ENCODE assay signal across 8 cellular contexts in genomic region chr10:97319671-97320479, GRCh38. TPM values are rescaled to one million over a fixed set of nuclear protein-coding genes. Genes with fewer than 3 reads are reported as not detected.
DNase-seq lines count a peak whose midpoint lies in the region; ATAC-seq and TF ChIP-seq lines count a peak whose summit lies in the region.

No MANE protein-coding gene starts in this region.

- H3K79me2 ChIP-seq in OCI-LY3 (ENCODE audit: low read length) (no peaks in the 10 kb centered on the region), neural cell (replicated peaks; ENCODE audit: insufficient read depth, low read length) (peaks cover 4% of the 10 kb centered on the region)

- DNase-seq in GM12865 (ENCODE audit: low read depth) (peak; percentile 59), fibroblast of the aortic adventitia (ENCODE audit: low read depth) (no peak), suprapubic skin (ENCODE audit: low spot score in 2 of 2) (peak in 1 of 2 donors; percentile 75), GM19240 (ENCODE audit: insufficient read length, low spot score) (no peak)

- no peaks in the 10 kb centered on the region for H3K27me3 ChIP-seq in OCI-LY3 (ENCODE audit: low read depth, low read length)
- H3K27me3 ChIP-seq in neural cell (ENCODE audit: insufficient read depth, low read depth, low read length): no peaks in the 10 kb centered on the region
- no peaks in the 10 kb centered on the region for H3K27me3 ChIP-seq in suprapubic skin

- H3K4me2 ChIP-seq in OCI-LY3 (ENCODE audit: low read length): no peak overlapping the region
- H3K4me2 ChIP-seq in neural cell (ENCODE audit: low read length): peak overlapping the region; percentile 65

- no peaks in the 10 kb centered on the region for H3K9me3 Mint-ChIP-seq in activated T-helper 17 cell treated with anti-CD3 and anti-CD28 coated beads, Interleukin-2, amount 50 U/mL, for 72 hours

- H4K20me1 ChIP-seq in OCI-LY3 (ENCODE audit: insufficient read depth, low read length): no peaks in the 10 kb centered on the region
- no peaks in the 10 kb centered on the region for H4K20me1 ChIP-seq in neural cell (ENCODE audit: insufficient read depth)

- H3F3A ChIP-seq in neural cell (ENCODE audit: insufficient read depth, low read length, poor library complexity, severe bottlenecking): peaks cover under 1% of the 10 kb centered on the region

- peak overlapping the region; percentile 84 for H3K27ac Mint-ChIP-seq in activated T-helper 17 cell treated with anti-CD3 and anti-CD28 coated beads, Interleukin-2, amount 50 U/mL, for 72 hours

- TF ChIP-seq RAD21 in neural cell (conservative IDR thresholded peaks at IDR 0.05): peak; percentile 12

- H3K9me3 ChIP-seq in OCI-LY3 (ENCODE audit: insufficient read depth, low read length) (no peaks in the 10 kb centered on the region), neural cell (ENCODE audit: low read length) (no peaks in the 10 kb centered on the region), suprapubic skin (no peaks in the 10 kb centered on the region)

- H3K36me3 Mint-ChIP-seq in activated T-helper 17 cell treated with anti-CD3 and anti-CD28 coated beads, Interleukin-2, amount 50 U/mL, for 72 hours (ENCODE audit: low read depth): no peaks in the 10 kb centered on the region

- H3K4me1 Mint-ChIP-seq in activated T-helper 17 cell treated with anti-CD3 and anti-CD28 coated beads, Interleukin-2, amount 50 U/mL, for 72 hours: peaks cover 12% of the 10 kb centered on the region

- WGBS in suprapubic skin: under 1% methylated on average over 40 of the region's 83 CpGs

- TF ChIP-seq EP300 in neural cell (conservative IDR thresholded peaks at IDR 0.05; ENCODE audit: poor library complexity, severe bottlenecking): no peak
- TF ChIP-seq EP300 in suprapubic skin (IDR thresholded peaks at IDR 0.05): no peak

- H3K4me3 ChIP-seq in GM12865 (ENCODE audit: low read depth, low read length): peak overlapping the region; percentile 61
- H3K4me3 ChIP-seq in OCI-LY3 (ENCODE audit: low read length): peak overlapping the region; percentile 87; the same call in 1 of the 2 replicates
- H3K4me3 ChIP-seq in fibroblast of the aortic adventitia (ENCODE audit: low read depth, low read length): peak overlapping the region; percentile 81
- H3K4me3 ChIP-seq in neural cell (ENCODE audit: low read length): peak overlapping the region; percentile 71
- peak overlapping the region; percentile 86 for H3K4me3 ChIP-seq in suprapubic skin

- peak overlapping the region; percentile 94 for H3K4me3 Mint-ChIP-seq in activated T-helper 17 cell treated with anti-CD3 and anti-CD28 coated beads, Interleukin-2, amount 50 U/mL, for 72 hours

- TF ChIP-seq CTCF in GM12865 (IDR thresholded peaks at IDR 0.05; ENCODE audit: insufficient read depth, low read depth, low read length, missing control alignments): peak; percentile 7
- no peak for TF ChIP-seq CTCF in OCI-LY3 (IDR thresholded peaks at IDR 0.05; ENCODE audit: low read depth, low read length)
- no peak for TF ChIP-seq CTCF in fibroblast of the aortic adventitia (IDR thresholded peaks at IDR 0.05; ENCODE audit: insufficient read depth, low read length)
- peak; percentile 50 for TF ChIP-seq CTCF in neural cell (IDR thresholded peaks at IDR 0.05; ENCODE audit: poor library complexity, severe bottlenecking)
- TF ChIP-seq CTCF in suprapubic skin (IDR thresholded peaks at IDR 0.05): no peak

- peak; percentile 23 for ATAC-seq in HG02759 (IDR thresholded peaks at IDR 0.05; ENCODE audit: unreplicated experiment)
- peak; percentile 52 for ATAC-seq in activated T-helper 17 cell treated with anti-CD3 and anti-CD28 coated beads, Interleukin-2, amount 50 U/mL, for 72 hours (replicated peaks)

- no peaks in the 10 kb centered on the region for H3K36me3 ChIP-seq in OCI-LY3 (replicated peaks; ENCODE audit: low read depth, low read length)
- no peaks in the 10 kb centered on the region for H3K36me3 ChIP-seq in neural cell (ENCODE audit: insufficient read depth, low read length)
- H3K36me3 ChIP-seq in suprapubic skin: no peaks in the 10 kb centered on the region

- H3K9ac ChIP-seq in OCI-LY3 (ENCODE audit: low read length): no peak overlapping the region
- peak overlapping the region; percentile 96 for H3K9ac ChIP-seq in neural cell (ENCODE audit: low read length)

- H3K4me1 ChIP-seq in OCI-LY3 (ENCODE audit: low read length) (no peaks in the 10 kb centered on the region), suprapubic skin (peaks cover 29% of the 10 kb centered on the region)

- no peak overlapping the region for H3K27ac ChIP-seq in OCI-LY3 (ENCODE audit: low read length)
- H3K27ac ChIP-seq in neural cell (ENCODE audit: low read length): peak overlapping the region; percentile 96
- H3K27ac ChIP-seq in suprapubic skin: peak overlapping the region; percentile 98

- no peaks in the 10 kb centered on the region for H3K27me3 Mint-ChIP-seq in activated T-helper 17 cell treated with anti-CD3 and anti-CD28 coated beads, Interleukin-2, amount 50 U/mL, for 72 hours

- no peaks in the 10 kb centered on the region for H3K9me2 ChIP-seq in neural cell (ENCODE audit: insufficient read depth, low read length)

- no peak overlapping the region for H2AFZ ChIP-seq in OCI-LY3 (ENCODE audit: low read depth, low read length)
- H2AFZ ChIP-seq in neural cell (ENCODE audit: low read depth, low read length): no peak overlapping the region

- no peak for TF ChIP-seq POLR2A in suprapubic skin (IDR thresholded peaks at IDR 0.05)

TF ChIP-seq in neural cell, 6 proteins besides CTCF, POLR2A, EP300 and RAD21:
- TF ChIP-seq MXI1 (conservative IDR thresholded peaks at IDR 0.05; ENCODE audit: poor library complexity, severe bottlenecking) (no peak), REST (IDR thresholded peaks at IDR 0.05; ENCODE audit: borderline replicate concordance) (peak; percentile 47), SMC3 (conservative IDR thresholded peaks at IDR 0.05; ENCODE audit: poor library complexity) (peak; percentile 29)

RNA-seq across cellular contexts. Expression of gene FRAT1, which starts 0.8 kb away (rescaled TPM):
- total RNA-seq in activated T-helper 17 cell treated with anti-CD3 and anti-CD28 coated beads, Interleukin-2, amount 50 U/mL, for 72 hours: 1 to 10 TPM; 1.5 to 3.7 TPM
- total RNA-seq in fibroblast of the aortic adventitia (ENCODE audit: low replicate concordance): 1.5 and 5.6 TPM in 2 replicates
- 10.8 and 12.1 TPM in 2 replicates for polyA plus RNA-seq in neural cell
- 19.0 and 24.8 TPM in 2 replicates for polyA minus RNA-seq in neural cell
- total RNA-seq in suprapubic skin: 1 to 10 TPM; 5.2 to 8.4 (median 7.2) TPM

RNA-seq across cellular contexts. Expression of gene FRAT2, which starts 14.7 kb away (rescaled TPM):
- total RNA-seq in activated T-helper 17 cell treated with anti-CD3 and anti-CD28 coated beads, Interleukin-2, amount 50 U/mL, for 72 hours: 1 to 10 TPM; 4.7 to 9.7 TPM
- total RNA-seq in fibroblast of the aortic adventitia (ENCODE audit: low replicate concordance): 5.2 and 6.8 TPM in 2 replicates
- polyA plus RNA-seq in neural cell: 13.9 and 18.5 TPM in 2 replicates
- polyA minus RNA-seq in neural cell: 22.9 and 26.1 TPM in 2 replicates
- total RNA-seq in suprapubic skin: 10 to 100 TPM; 30.9 to 58.0 (median 38.4) TPM

RNA-seq across cellular contexts. Expression of gene ARHGAP19, which starts 27.4 kb away (rescaled TPM):
- total RNA-seq in activated T-helper 17 cell treated with anti-CD3 and anti-CD28 coated beads, Interleukin-2, amount 50 U/mL, for 72 hours: 10 to 100 TPM; 44.6 to 46.4 TPM
- total RNA-seq in fibroblast of the aortic adventitia (ENCODE audit: low replicate concordance): 9.8 and 10.8 TPM in 2 replicates
- polyA plus RNA-seq in neural cell: 5.2 and 8.3 TPM in 2 replicates
- polyA minus RNA-seq in neural cell: 8.3 and 8.9 TPM in 2 replicates
- 10 to 100 TPM in 3 of 4 donors, 1 to 10 TPM in 1; 8.0 to 12.8 (median 11.2) TPM for total RNA-seq in suprapubic skin

Comparison
In these comparisons a context has a peak if more than half of its experiments do, and no peak if none do; other contexts are left out.
1. CTCF ChIP-seq: peak in GM12865 (single experiment) and neural cell (single experiment); none in OCI-LY3 (single experiment), fibroblast of the aortic adventitia (single experiment) and suprapubic skin (0 of 2).
2. Peak in every context shown above with its lines, with median percentiles within 50 percentile points of each other: H3K4me3 ChIP-seq.